Comparison of ENCODE assay signal across 10 cellular contexts in genomic region chr5:110916373-110917049, GRCh38.
DNase-seq lines count a peak whose midpoint lies in the region; ATAC-seq and TF ChIP-seq lines count a peak whose summit lies in the region.
"Had no signal": no experiment of that assay in that cellular context is flagged by ENCODE, and none has a peak within 500 bp of the region (broad histone marks: within the 10 kb centered on the region; RNA-seq: fewer than 3 reads in every experiment).

No MANE protein-coding gene starts in this region.

- intact Hi-C loops in Right ventricle myocardium superior (cut with DNase I) (no loop called here), cardiac septum (cut with DNase I) (no loop called here)

- no peaks in the 10 kb centered on the region for H3K4me1 Mint-ChIP-seq in stimulated activated memory B cell treated with anti-CD40 and anti-IgM and Interleukin-4, amounts not matched to agents 10 μg/mL and 1 μg/mL and 100 μg/mL, for 72 hours

- H3K27ac Mint-ChIP-seq in stimulated activated memory B cell treated with anti-CD40 and anti-IgM and Interleukin-4, amounts not matched to agents 10 μg/mL and 1 μg/mL and 100 μg/mL, for 72 hours = no peak overlapping the region

- ATAC-seq in Right ventricle myocardium superior (ENCODE audit: poor library complexity) = peak; percentile 84
- no peak for ATAC-seq in stimulated activated memory B cell treated with anti-CD40 and anti-IgM and Interleukin-4, amounts not matched to agents 10 μg/mL and 1 μg/mL and 100 μg/mL, for 72 hours
- no peak for ATAC-seq in activated CD4-positive, CD25-positive, alpha-beta regulatory T cell treated with anti-CD3 and anti-CD28 coated beads, Interleukin-2, amount 50 U/mL, for 24 hours

- H3K36me3 Mint-ChIP-seq in stimulated activated memory B cell treated with anti-CD40 and anti-IgM and Interleukin-4, amounts not matched to agents 10 μg/mL and 1 μg/mL and 100 μg/mL, for 72 hours = no peaks in the 10 kb centered on the region

- TF ChIP-seq CTCF in foreskin fibroblast (IDR thresholded peaks at IDR 0.05; ENCODE audit: low read depth, low read length) = no peak

- H3K4me3 ChIP-seq in foreskin fibroblast (ENCODE audit: low read depth in 1 of 2, low read length in 2 of 2) = no peak overlapping the region
- H3K4me3 ChIP-seq: BLaER1 had no signal

- DNase-seq in Right ventricle myocardium superior (no peak), cardiac septum (ENCODE audit: low spot score) (no peak), NCI-H82 treated with DMSO at 0.1 percent for 48 hours (lab: John Stamatoyannopoulos, UW; ENCODE audit: unreplicated experiment) (peak; percentile 86), foreskin fibroblast (peak; percentile 79 to 93)
- DNase-seq in activated naive CD4-positive, alpha-beta T cell treated with anti-CD3 and anti-CD28 coated beads, Interleukin-2, amount 50 U/mL, for 16 hours = no peak
- DNase-seq in stimulated activated CD8-positive, alpha-beta memory T cell treated with anti-CD3 and anti-CD28 coated beads, Interleukin-4, amount 100 ng/mL, for 48 hours = no peak
- DNase-seq: activated naive CD4-positive, alpha-beta T cell treated with Interleukin-2 at 50 U/mL for 16 hours had no signal

- no peaks in the 10 kb centered on the region for H3K9me3 Mint-ChIP-seq in stimulated activated memory B cell treated with anti-CD40 and anti-IgM and Interleukin-4, amounts not matched to agents 10 μg/mL and 1 μg/mL and 100 μg/mL, for 72 hours

- no peak overlapping the region for H3K4me3 Mint-ChIP-seq in stimulated activated memory B cell treated with anti-CD40 and anti-IgM and Interleukin-4, amounts not matched to agents 10 μg/mL and 1 μg/mL and 100 μg/mL, for 72 hours

- H3K27me3 Mint-ChIP-seq in stimulated activated memory B cell treated with anti-CD40 and anti-IgM and Interleukin-4, amounts not matched to agents 10 μg/mL and 1 μg/mL and 100 μg/mL, for 72 hours = no peaks in the 10 kb centered on the region

Comparison
In these comparisons a context has a peak if more than half of its experiments do, and no peak if none do; other contexts are left out.
1. DNase-seq: peak in NCI-H82 treated with DMSO at 0.1 percent for 48 hours (single experiment) and foreskin fibroblast (2 of 2); none in Right ventricle myocardium superior (single experiment), cardiac septum (single experiment), activated naive CD4-positive, alpha-beta T cell treated with anti-CD3 and anti-CD28 coated beads, Interleukin-2, amount 50 U/mL, for 16 hours (single experiment) and stimulated activated CD8-positive, alpha-beta memory T cell treated with anti-CD3 and anti-CD28 coated beads, Interleukin-4, amount 100 ng/mL, for 48 hours (single experiment).